ENCODE assay signal across 1 cellular context in the genomic region with DNA sequence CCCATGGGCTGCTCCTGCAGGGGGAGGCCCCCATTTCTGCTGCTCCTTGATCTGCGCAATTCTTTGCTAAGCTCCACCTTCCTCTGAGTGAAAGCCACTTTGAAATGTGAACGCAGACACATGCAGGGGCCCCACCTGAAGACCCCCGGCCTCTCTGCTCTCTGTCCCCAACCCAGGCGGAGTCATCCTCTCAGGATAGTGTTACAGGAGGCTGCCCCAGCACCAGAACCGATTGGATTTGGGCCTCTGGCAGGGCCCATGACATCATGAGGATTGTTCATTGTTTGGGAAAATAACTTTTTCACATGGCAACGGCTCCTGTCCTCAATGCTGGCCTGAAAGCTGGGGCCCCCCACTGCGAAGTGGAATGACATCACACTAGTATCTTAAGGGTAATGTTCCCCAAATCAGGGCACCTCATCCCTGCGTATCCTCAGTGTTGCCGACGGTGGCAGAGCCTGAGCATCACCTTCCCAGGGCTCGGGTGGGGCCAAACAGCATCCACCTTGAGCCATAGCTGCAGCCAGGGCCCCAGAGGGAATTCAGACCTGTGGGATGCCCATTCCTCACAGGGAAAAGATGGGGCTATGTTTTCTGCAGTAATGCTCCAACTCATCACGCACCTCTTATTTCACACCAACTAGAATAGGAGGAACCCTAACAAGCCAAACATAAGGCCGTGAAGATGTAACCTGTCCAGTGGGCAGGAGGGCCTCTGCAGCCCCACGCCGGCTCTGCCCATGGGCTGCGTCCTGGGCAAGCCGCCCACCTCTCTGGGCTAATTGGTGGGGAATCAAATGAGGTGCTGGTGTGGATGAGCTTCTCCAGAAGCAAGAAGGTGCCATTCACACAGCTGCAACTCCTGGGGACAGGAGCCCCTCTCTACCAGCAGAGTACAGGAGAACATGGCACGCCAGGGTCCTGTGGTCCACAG.
TF ChIP-seq lines count a peak whose summit lies in the region.

No MANE protein-coding gene starts in this region.

TF ChIP-seq in IMR-90, 13 proteins besides CTCF, POLR2A, EP300 and RAD21:
- TF ChIP-seq FOS (IDR thresholded peaks at IDR 0.05; ENCODE audit: low read depth, low read length) = no peak
- no peak for TF ChIP-seq BHLHE40 (IDR thresholded peaks at IDR 0.05; ENCODE audit: low read depth, low read length)
- TF ChIP-seq RCOR1 (IDR thresholded peaks at IDR 0.05; ENCODE audit: insufficient replicate concordance, low read length) = no peak
TF ChIP-seq in IMR-90: peak in this region for 0.
